Comparison of ENCODE assay signal across 21 cellular contexts in genomic region chr13:111555268-111555633, GRCh38.
DNase-seq lines count a peak whose midpoint lies in the region; ATAC-seq, FAIRE-seq and TF ChIP-seq lines count a peak whose summit lies in the region.
"Had no signal": no experiment of that assay in that cellular context is flagged by ENCODE, and none has a peak within 500 bp of the region (broad histone marks: within the 10 kb centered on the region; RNA-seq: fewer than 3 reads in every experiment).

No MANE protein-coding gene starts in this region.

- DNase-seq in cardiac septum (ENCODE audit: low spot score), result peak; percentile 38
- DNase-seq in heart left ventricle, result no peak
- peak; percentile 9 for DNase-seq in kidney
- peak; percentile 34 for DNase-seq in spleen
- no peak for DNase-seq in NCI-H2081 (lab: John Stamatoyannopoulos, UW)
- DNase-seq: CD4-positive, alpha-beta T cell; CD8-positive, alpha-beta memory T cell; DMS 273 treated with DMSO at 0.1 percent for 48 hours; DMS79; EL; GF-D8; GOT3; HFFc6 had no signal

- no peak for FAIRE-seq in kidney (lab: Jason Lieb, UNC)
- FAIRE-seq: A204.1, D721Med, GM12891, H54 had no signal

- no peak overlapping the region for H3K9ac ChIP-seq in kidney (ENCODE audit: low read length in 2 of 2)
- H3K9ac ChIP-seq: BLaER1 treated with 17β-estradiol and CSF1 and Interleukin-3, amounts not matched to agents 10 nM and 100 nM had no signal

- WGBS in heart left ventricle, 4 donors, result 67 to 74% (median 73%) methylated on average over 4 of the region's 4 CpGs
- 75 to 87% (median 83%) methylated on average over 4 of the region's 4 CpGs for WGBS in spleen, 5 donors

- H3K27ac ChIP-seq in heart left ventricle (no peak overlapping the region), kidney (ENCODE audit: low read depth in 2 of 2, low read length in 2 of 2) (no peak overlapping the region), spleen (no peak overlapping the region)
- H3K27ac ChIP-seq: 22Rv1; BLaER1 treated with 17β-estradiol and CSF1 and Interleukin-3, amounts not matched to agents 10 nM and 100 nM had no signal

- intact Hi-C loops in cardiac septum (cut with DNase I) (no loop called here), heart left ventricle (cut with DNase I) (no loop called here), kidney (cut with DNase I) (no loop called here), spleen (cut with DNase I; ENCODE audit: low total_unique reads) (no loop called here)

- H3K27me3 ChIP-seq in heart left ventricle, result peaks cover 0 to 38% (median 6%) of the 10 kb centered on the region in 9 donors
- H3K27me3 ChIP-seq in spleen (replicated peaks in 1 of 7), result peaks cover 0 to 27% (median 0%) of the 10 kb centered on the region in 7 donors

- H3K9me3 ChIP-seq in heart left ventricle (peaks cover 0 to 4% (median 0%) of the 10 kb centered on the region in 12 donors), kidney (ENCODE audit: control insufficient read depth in 1 of 2, low read length in 2 of 2) (no peaks in the 10 kb centered on the region), spleen (no peaks in the 10 kb centered on the region)
- H3K9me3 ChIP-seq: BLaER1 treated with 17β-estradiol and CSF1 and Interleukin-3, amounts not matched to agents 10 nM and 100 nM; HAP-1 had no signal

- no peaks in the 10 kb centered on the region for H3K36me3 ChIP-seq in heart left ventricle
- H3K36me3 ChIP-seq in kidney (ENCODE audit: control insufficient read depth in 1 of 2, insufficient read depth in 2 of 2, low read length in 2 of 2), result no peaks in the 10 kb centered on the region
- H3K36me3 ChIP-seq in spleen, result no peaks in the 10 kb centered on the region
- H3K36me3 ChIP-seq: BLaER1 treated with 17β-estradiol and CSF1 and Interleukin-3, amounts not matched to agents 10 nM and 100 nM; HAP-1 had no signal

- no peak for TF ChIP-seq CTCF in heart left ventricle (IDR thresholded peaks at IDR 0.05)
- TF ChIP-seq CTCF in kidney (IDR thresholded peaks at IDR 0.05; ENCODE audit: borderline replicate concordance, extremely low read depth, insufficient read depth), result no peak
- TF ChIP-seq CTCF in spleen (IDR thresholded peaks at IDR 0.05 in 8 of 11, conservative IDR thresholded peaks at IDR 0.05 in 3 of 11), result no peak

- no peak for ATAC-seq in heart left ventricle
- no peak for ATAC-seq in HG02610 (IDR thresholded peaks at IDR 0.05; ENCODE audit: unreplicated experiment)

- H3K4me1 ChIP-seq in heart left ventricle (no peaks in the 10 kb centered on the region), kidney (ENCODE audit: control insufficient read depth in 1 of 2, insufficient read depth in 1 of 2, low read depth in 1 of 2, low read length in 2 of 2) (no peaks in the 10 kb centered on the region), spleen (no peaks in the 10 kb centered on the region)
- H3K4me1 ChIP-seq: HAP-1 had no signal

- TF ChIP-seq POLR2A in heart left ventricle (IDR thresholded peaks at IDR 0.05) (no peak), spleen (IDR thresholded peaks at IDR 0.05) (no peak)

- H3K4me3 ChIP-seq in heart left ventricle, result no peak overlapping the region
- H3K4me3 ChIP-seq in kidney (ENCODE audit: low read length in 2 of 2), result no peak overlapping the region
- H3K4me3 ChIP-seq in spleen, result no peak overlapping the region
- H3K4me3 ChIP-seq: BLaER1 treated with 17β-estradiol and CSF1 and Interleukin-3, amounts not matched to agents 10 nM and 100 nM; HAP-1 had no signal

Comparison
In these comparisons a context has a peak if more than half of its experiments do, and no peak if none do; other contexts are left out.
1. DNase-seq: peak in cardiac septum (single experiment), kidney (single experiment) and spleen (single experiment); none in heart left ventricle (0 of 5) and NCI-H2081 (0 of 2).